Comparison of ENCODE assay signal across 9 cellular contexts in the genomic region with DNA sequence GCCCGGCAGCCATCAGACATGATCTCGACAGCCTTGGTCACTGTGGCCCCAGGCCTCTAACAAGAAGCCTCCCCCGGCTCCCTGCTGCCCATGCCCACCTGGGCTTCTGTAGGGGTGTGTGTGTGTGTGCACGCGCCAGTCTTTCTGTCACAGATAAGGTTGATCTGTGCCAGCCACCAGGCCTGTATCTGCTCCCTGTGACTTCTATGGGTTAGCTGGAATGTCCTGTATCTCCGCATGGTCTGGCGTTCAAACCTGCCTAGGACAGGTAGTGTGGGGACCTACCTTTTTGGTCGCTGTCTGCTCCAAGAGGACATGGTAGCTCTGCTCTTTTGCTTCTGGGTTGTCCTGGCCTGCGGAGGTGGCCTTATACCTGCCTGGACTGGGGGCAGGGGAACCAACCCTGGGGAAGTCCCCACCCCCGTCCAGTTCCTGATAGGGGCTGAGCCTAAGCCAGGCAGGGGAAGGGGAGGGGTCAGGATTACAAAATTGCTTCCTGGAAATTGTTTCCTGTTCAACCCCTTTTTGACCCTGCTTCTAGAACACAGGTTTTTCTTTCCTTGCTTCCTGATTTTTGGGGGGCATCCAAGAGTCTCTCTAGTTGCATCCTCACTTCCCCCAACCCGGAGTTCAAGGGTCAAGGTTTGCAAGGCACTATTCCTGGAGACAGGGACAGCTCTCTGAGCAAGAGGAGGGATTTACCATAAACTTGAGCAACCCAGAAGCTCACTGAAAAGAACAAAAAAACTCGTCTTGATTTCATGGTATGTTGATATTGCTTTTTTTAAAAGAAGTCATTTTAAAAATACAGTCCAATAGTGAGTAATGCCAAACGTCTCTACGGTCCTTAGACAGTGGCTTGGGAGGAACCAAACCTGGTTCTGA. TPM values are rescaled to one million over a fixed set of nuclear protein-coding genes. Genes with fewer than 3 reads are reported as not detected.
DNase-seq lines count a peak whose midpoint lies in the region; ATAC-seq and TF ChIP-seq lines count a peak whose summit lies in the region.
"Had no signal": no experiment of that assay in that cellular context is flagged by ENCODE, and none has a peak within 500 bp of the region (broad histone marks: within the 10 kb centered on the region; RNA-seq: fewer than 3 reads in every experiment).

A gene with protein sequence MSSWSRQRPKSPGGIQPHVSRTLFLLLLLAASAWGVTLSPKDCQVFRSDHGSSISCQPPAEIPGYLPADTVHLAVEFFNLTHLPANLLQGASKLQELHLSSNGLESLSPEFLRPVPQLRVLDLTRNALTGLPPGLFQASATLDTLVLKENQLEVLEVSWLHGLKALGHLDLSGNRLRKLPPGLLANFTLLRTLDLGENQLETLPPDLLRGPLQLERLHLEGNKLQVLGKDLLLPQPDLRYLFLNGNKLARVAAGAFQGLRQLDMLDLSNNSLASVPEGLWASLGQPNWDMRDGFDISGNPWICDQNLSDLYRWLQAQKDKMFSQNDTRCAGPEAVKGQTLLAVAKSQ (minus strand): TSS at position 340 of the 885 bp plus-strand sequence. CDS start 23 bp downstream, at position 317.

- H3K18ac ChIP-seq in H9 (ENCODE audit: insufficient read length, low read depth, low read length), result no peak within 1 kb of the TSS

- WGBS in H9 (ENCODE audit: extremely low coverage, insufficient read length, low lambda C conversion rate), result no CpG with 5 or more reads among the region's 14 CpGs

- peak within 1 kb of the TSS; percentile 34 for H3K27ac ChIP-seq in C4-2B
- no peak within 1 kb of the TSS for H3K27ac ChIP-seq in H9 (ENCODE audit: insufficient read length, low read depth, low read length)

- no peak within 1 kb of the TSS for H3K4me2 ChIP-seq in H9 (ENCODE audit: insufficient read depth, insufficient read length, low read length)

- H3K4me3 Mint-ChIP-seq in H9, result peak within 1 kb of the TSS in 1 of 2 experiments; percentile 2; a peak in 2 of 5 replicates
- H3K4me3 Mint-ChIP-seq in progenitor cell of endocrine pancreas (ENCODE audit: low read depth), result no peak within 1 kb of the TSS

- H4K8ac ChIP-seq in H9 (replicated peaks; ENCODE audit: insufficient read length, low read depth, low read length), result no peak within 1 kb of the TSS

- H2BK120ac ChIP-seq in H9 (ENCODE audit: low read depth, low read length, poor library complexity, severe bottlenecking), result no peak within 1 kb of the TSS

- peak within 1 kb of the TSS; percentile 25; the same call in 1 of the 2 replicates for H3K14ac ChIP-seq in H9 (ENCODE audit: insufficient read depth, low read length)

- no peaks in the 10 kb centered on the region for H3K27me3 ChIP-seq in H9 (ENCODE audit: insufficient read depth, low read length)

- H3K79me1 ChIP-seq in H9 (ENCODE audit: insufficient read depth, low read depth, low read length, poor library complexity, severe bottlenecking), result no peaks in the 10 kb centered on the region

- no peak within 1 kb of the TSS for H2BK15ac ChIP-seq in H9 (ENCODE audit: low read depth, low read length)

- H3K56ac ChIP-seq in H9 (ENCODE audit: insufficient read length, low read depth, low read length), result no peak within 1 kb of the TSS

- DNase-seq in H9, result no peak
- DNase-seq in activated naive CD4-positive, alpha-beta T cell treated with anti-CD3 and anti-CD28 coated beads, Interleukin-2, amount 50 U/mL, for 72 hours (ENCODE audit: low spot score in 2 of 2), result no peak
- DNase-seq in medulla oblongata (ENCODE audit: extremely low spot score), result peak; percentile 45
- DNase-seq in H4 (ENCODE audit: low spot score), result no peak
- DNase-seq in progenitor cell of endocrine pancreas (ENCODE audit: low spot score, unreplicated experiment), result no peak
- no peak for DNase-seq in AG20443 (ENCODE audit: low spot score)

- no peak within 1 kb of the TSS for H3K9ac ChIP-seq in H9 (ENCODE audit: extremely low read depth, insufficient read length, low read length)

- no peak within 1 kb of the TSS for H3K23ac ChIP-seq in H9 (ENCODE audit: insufficient read length, low read depth, low read length)

- H3K23me2 ChIP-seq in H9 (ENCODE audit: insufficient read length, low read depth, low read length, poor library complexity, severe bottlenecking), result peaks cover 1% of the 10 kb centered on the region

- no peak within 1 kb of the TSS for H2BK12ac ChIP-seq in H9 (ENCODE audit: insufficient read length, low read depth, low read length)

- no peak within 1 kb of the TSS for H4K5ac ChIP-seq in H9 (ENCODE audit: insufficient read length, low read depth, low read length)

- peaks cover 6 to 13% of the 10 kb centered on the region in 2 experiments for H3K4me1 Mint-ChIP-seq in H9
- H3K4me1 Mint-ChIP-seq in progenitor cell of endocrine pancreas (ENCODE audit: low read depth), result no peaks in the 10 kb centered on the region

- no peaks in the 10 kb centered on the region for H4K20me1 ChIP-seq in H9 (ENCODE audit: control insufficient read depth, insufficient read depth, insufficient read length)

- H3K4me1 ChIP-seq in H9 (ENCODE audit: insufficient read depth, low read length), result no peaks in the 10 kb centered on the region

- no peak within 1 kb of the TSS for H2AK5ac ChIP-seq in H9 (ENCODE audit: insufficient read length, low read length)

- no peak within 1 kb of the TSS for H2BK5ac ChIP-seq in H9 (ENCODE audit: insufficient read length, low read length)

- H2BK20ac ChIP-seq in H9 (ENCODE audit: low read depth, low read length, poor library complexity, severe bottlenecking), result no peak within 1 kb of the TSS

- ATAC-seq in activated naive CD4-positive, alpha-beta T cell treated with anti-CD3 and anti-CD28 coated beads, Interleukin-2, amount 50 U/mL, for 72 hours, result peak; percentile 62 to 69
- ATAC-seq in GM19397 (IDR thresholded peaks at IDR 0.05; ENCODE audit: unreplicated experiment), result no peak

- H3K27me3 Mint-ChIP-seq in H9 (ENCODE audit: low read depth) (peaks cover 28% of the 10 kb centered on the region), progenitor cell of endocrine pancreas (no peaks in the 10 kb centered on the region)

- H3K79me2 ChIP-seq in H9 (ENCODE audit: insufficient read depth, low read length), result no peaks in the 10 kb centered on the region

- H3K36me3 Mint-ChIP-seq in H9 (ENCODE audit: insufficient read depth in 1 of 3, low read depth in 3 of 3) (no peaks in the 10 kb centered on the region), progenitor cell of endocrine pancreas (ENCODE audit: insufficient read depth) (no peaks in the 10 kb centered on the region)
- peaks cover 0 to 19% of the 10 kb centered on the region in 2 donors for H3K36me3 Mint-ChIP-seq in activated naive CD4-positive, alpha-beta T cell treated with anti-CD3 and anti-CD28 coated beads, Interleukin-2, amount 50 U/mL, for 72 hours

- H2AFZ ChIP-seq in H9 (ENCODE audit: low read length), result no peak within 1 kb of the TSS

- peaks cover 0 to 4% of the 10 kb centered on the region in 2 experiments; a peak in 2 of 5 replicates for H3K9me3 Mint-ChIP-seq in H9
- peaks cover 0 to 3% of the 10 kb centered on the region in 2 donors for H3K9me3 Mint-ChIP-seq in activated naive CD4-positive, alpha-beta T cell treated with anti-CD3 and anti-CD28 coated beads, Interleukin-2, amount 50 U/mL, for 72 hours
- H3K9me3 Mint-ChIP-seq in progenitor cell of endocrine pancreas (ENCODE audit: low read depth), result no peaks in the 10 kb centered on the region

- no peak within 1 kb of the TSS for H3K4ac ChIP-seq in H9 (ENCODE audit: low read depth, low read length)

- TF ChIP-seq CTCF in C4-2B (conservative IDR thresholded peaks at IDR 0.05) (no peak), H9 (conservative IDR thresholded peaks at IDR 0.05) (no peak), progenitor cell of endocrine pancreas (IDR thresholded peaks at IDR 0.05; ENCODE audit: unreplicated experiment) (no peak)

- H4K91ac ChIP-seq in H9 (ENCODE audit: insufficient read length, low read depth, low read length), result no peak within 1 kb of the TSS

- no peak within 1 kb of the TSS for H3T11ph ChIP-seq in H9 (ENCODE audit: low read length)

- H3K27ac Mint-ChIP-seq in H9 (peak within 1 kb of the TSS in 1 of 3 experiments; percentile 88; a peak in 2 of 7 replicates), progenitor cell of endocrine pancreas (no peak within 1 kb of the TSS)
- peak within 1 kb of the TSS in 1 of 2 donors; percentile 75 for H3K27ac Mint-ChIP-seq in activated naive CD4-positive, alpha-beta T cell treated with anti-CD3 and anti-CD28 coated beads, Interleukin-2, amount 50 U/mL, for 72 hours

- no peaks in the 10 kb centered on the region for H3K9me3 ChIP-seq in H9 (ENCODE audit: control insufficient read depth, low read depth, low read length)

RNA-seq across cellular contexts. Expression of the gene that starts here (rescaled TPM):
- total RNA-seq in H9 (2021) (0.24 and 0.50 TPM in 2 replicates), progenitor cell of endocrine pancreas (0.34 and 0.51 TPM in 2 replicates)
- 1 to 10 TPM in 1 of 2 donors, under 1 TPM in 1; 0.23 to 3.0 TPM for total RNA-seq in activated naive CD4-positive, alpha-beta T cell treated with anti-CD3 and anti-CD28 coated beads, Interleukin-2, amount 50 U/mL, for 72 hours
- 0.29 and 0.43 TPM in 2 replicates for total RNA-seq in H4 (2014; rRNA removed; shearing (Covaris generic))
- total RNA-seq: fibroblast of lung had no signal
